In genomic region chr14:22871200-22871961, GRCh38 we compare ENCODE assay signal across 8 cellular contexts. TPM values are rescaled to one million over a fixed set of nuclear protein-coding genes. Genes with fewer than 3 reads are reported as not detected.
DNase-seq lines count a peak whose midpoint lies in the region; ATAC-seq and TF ChIP-seq lines count a peak whose summit lies in the region.

TSS of gene LRP10 (plus strand) at chr14:22871740. CDS start at chr14:22872304, 564 bp downstream.

- peak within 1 kb of the TSS; percentile 80 for H3K4me3 ChIP-seq in brain microvascular endothelial cell (ENCODE audit: low read depth, low read length)
- H3K4me3 ChIP-seq in iPS-18c (ENCODE audit: insufficient read depth, low read depth, low read length) = peak within 1 kb of the TSS; percentile 82
- H3K4me3 ChIP-seq in skeletal muscle tissue (ENCODE audit: low read length in 3 of 3) = peak within 1 kb of the TSS; percentile 85 to 93 (median 85)

- peak; percentile 78 for ATAC-seq in HG02981 (IDR thresholded peaks at IDR 0.05; ENCODE audit: unreplicated experiment)

- H3K36me3 ChIP-seq in brain microvascular endothelial cell (replicated peaks) (peaks cover 31% of the 10 kb centered on the region), skeletal muscle tissue (ENCODE audit: control insufficient read depth in 3 of 3, insufficient read depth in 3 of 3, low read length in 3 of 3) (peaks cover 24 to 28% (median 26%) of the 10 kb centered on the region in 3 donors)

- no peak for TF ChIP-seq CTCF in brain microvascular endothelial cell (IDR thresholded peaks at IDR 0.05; ENCODE audit: low read depth, low read length, missing control alignments)

- peaks cover 13 to 18% (median 15%) of the 10 kb centered on the region in 3 donors for H3K4me1 ChIP-seq in skeletal muscle tissue (ENCODE audit: control insufficient read depth in 3 of 3, insufficient read depth in 3 of 3, low read length in 3 of 3)

- H3K9me3 ChIP-seq in iPS-18c (ENCODE audit: control insufficient read depth, insufficient read depth, low read length) = peaks cover 2% of the 10 kb centered on the region
- no peaks in the 10 kb centered on the region for H3K9me3 ChIP-seq in skeletal muscle tissue (ENCODE audit: control insufficient read depth in 3 of 3, low read length in 3 of 3)

- H3K27ac ChIP-seq in brain microvascular endothelial cell (peak within 1 kb of the TSS; percentile 81), skeletal muscle tissue (ENCODE audit: low read depth, low read length) (peak within 1 kb of the TSS; percentile 94)

- DNase-seq in NK-92 treated with Interleukin-12 subunit alpha and Interleukin-12 subunit beta, amount 100 ng/mL, for 24 hours (lab: John Stamatoyannopoulos, UW) = peak; percentile 87
- DNase-seq in NK-92 (lab: John Stamatoyannopoulos, UW; ENCODE audit: unreplicated experiment) = no peak
- peak; percentile 58 for DNase-seq in NCI-H2107 (lab: John Stamatoyannopoulos, UW)
- peak; percentile 95 for DNase-seq in UCSD-AML1 (lab: John Stamatoyannopoulos, UW; ENCODE audit: unreplicated experiment)
- peak; percentile 82 for DNase-seq in brain microvascular endothelial cell

- H3K9ac ChIP-seq in skeletal muscle tissue (ENCODE audit: low read depth in 1 of 3, low read length in 3 of 3) = peak within 1 kb of the TSS; percentile 89 to 97 (median 94)

- in situ Hi-C loops in brain microvascular endothelial cell (cut with HindIII; ENCODE audit: low pct_ligation_motif_present, low sequenced_read_pairs) = no loop called here

- H3K27me3 ChIP-seq in brain microvascular endothelial cell (replicated peaks) = no peaks in the 10 kb centered on the region
- no peaks in the 10 kb centered on the region for H3K27me3 ChIP-seq in skeletal muscle tissue (ENCODE audit: control insufficient read depth in 3 of 3, insufficient read depth in 3 of 3, low read length in 3 of 3)

RNA-seq across cellular contexts. Expression of gene LRP10, which starts in this region (rescaled TPM):
- total RNA-seq in skeletal muscle tissue = 11.0 TPM
